Comparison of ENCODE assay signal across 2 cellular contexts in genomic region chr1:3618576-3618903, GRCh38.
A peak's percentile ranks its signal among the peaks of the same experiment; 100 is the strongest.
TF ChIP-seq lines count a peak whose summit lies in the region.

No MANE protein-coding gene starts in this region.

TF ChIP-seq in HepG2, 621 proteins besides CTCF, POLR2A, EP300 and RAD21:
- TF ChIP-seq ZNF343 (CRISPR knock-in tag; IDR thresholded peaks at IDR 0.05) (no peak), ZNF687 (CRISPR knock-in tag; IDR thresholded peaks at IDR 0.05) (0 out of 2 replicates have a peak, but pooled peaks have one; percentile 19)

TF ChIP-seq in WTC11, 78 proteins besides CTCF, POLR2A, EP300 and RAD21:
- TF ChIP-seq IRF1 (CRISPR knock-in tag; IDR thresholded peaks at IDR 0.05) (no peak), CBFB (CRISPR knock-in tag; IDR thresholded peaks at IDR 0.05; ENCODE audit: low read depth) (no peak), ZNF423 (CRISPR knock-in tag; IDR thresholded peaks at IDR 0.05) (no peak), HMGA2 (CRISPR knock-in tag; IDR thresholded peaks at IDR 0.05) (no peak), ZNF219 (CRISPR knock-in tag; IDR thresholded peaks at IDR 0.05; ENCODE audit: borderline replicate concordance) (no peak), SP1 (CRISPR knock-in tag; conservative IDR thresholded peaks at IDR 0.05) (no peak), SOX15 (CRISPR knock-in tag; IDR thresholded peaks at IDR 0.05) (no peak), ZNF232 (CRISPR knock-in tag; IDR thresholded peaks at IDR 0.05) (no peak), ZNF138 (CRISPR knock-in tag; conservative IDR thresholded peaks at IDR 0.05) (no peak), IRF2 (CRISPR knock-in tag; IDR thresholded peaks at IDR 0.05; ENCODE audit: borderline replicate concordance, low read depth) (no peak), FOXK1 (CRISPR knock-in tag; IDR thresholded peaks at IDR 0.05) (no peak), PRDM15 (CRISPR knock-in tag; IDR thresholded peaks at IDR 0.05) (no peak), JAZF1 (CRISPR knock-in tag; IDR thresholded peaks at IDR 0.05) (no peak), RELA (CRISPR knock-in tag; IDR thresholded peaks at IDR 0.05; ENCODE audit: borderline replicate concordance) (no peak), CDX4 (CRISPR knock-in tag; IDR thresholded peaks at IDR 0.05; ENCODE audit: borderline replicate concordance) (no peak), AR (CRISPR knock-in tag; IDR thresholded peaks at IDR 0.05) (no peak), GTF2I (CRISPR knock-in tag; conservative IDR thresholded peaks at IDR 0.05) (no peak)
